27 cellular contexts compared by ENCODE assay signal in genomic region chr16:87152221-87152755, GRCh38.
"Had no signal": no experiment of that assay in that cellular context is flagged by ENCODE, and none has a peak within 500 bp of the region (broad histone marks: within the 10 kb centered on the region; RNA-seq: fewer than 3 reads in every experiment).

No MANE protein-coding gene starts in this region.

- H3K4me1 Mint-ChIP-seq: naive thymus-derived CD4-positive, alpha-beta T cell; stimulated activated naive B cell treated with anti-CD40 and anti-IgM and Interleukin-4, amounts not matched to agents 10 μg/mL and 1 μg/mL and 100 μg/mL, for 72 hours had no signal

- H3K4me3 ChIP-seq: left ventricle myocardium inferior, lung, mucosa of descending colon, ovary, prostate gland, skin epidermis, stomach, testis, thyroid gland, transverse colon, upper lobe of left lung, vagina had no signal

- H3K4me3 Mint-ChIP-seq: naive thymus-derived CD4-positive, alpha-beta T cell; natural killer cell treated with Interleukin-12 subunit alpha and Interleukin-12 subunit beta and Interleukin-15 and Interleukin-18, amount 100 ng/mL, for 72 hours; stimulated activated naive B cell treated with anti-CD40 and anti-IgM and Interleukin-4, amounts not matched to agents 10 μg/mL and 1 μg/mL and 100 μg/mL, for 72 hours had no signal

- H3K27ac Mint-ChIP-seq: naive thymus-derived CD4-positive, alpha-beta T cell; natural killer cell treated with Interleukin-12 subunit alpha and Interleukin-12 subunit beta and Interleukin-15 and Interleukin-18, amount 100 ng/mL, for 72 hours; stimulated activated naive B cell treated with anti-CD40 and anti-IgM and Interleukin-4, amounts not matched to agents 10 μg/mL and 1 μg/mL and 100 μg/mL, for 72 hours had no signal

- H3K27ac ChIP-seq: left ventricle myocardium inferior, neutrophil, ovary, prostate gland, skin epidermis, stomach, testis, thyroid gland, transverse colon, upper lobe of left lung, vagina had no signal

- DNase-seq: left ventricle myocardium inferior; mesendoderm; midbrain; mucosa of descending colon; naive thymus-derived CD4-positive, alpha-beta T cell; occipital lobe; ovary; retina; right cardiac atrium; stimulated activated CD4-positive, alpha-beta T cell treated with anti-CD3 and anti-CD28 coated beads, Interleukin-12 subunit alpha, Interleukin-12 subunit beta, amount 100 ng/mL, for 4 hours; stimulated activated CD4-positive, alpha-beta T cell treated with anti-CD3 and anti-CD28 coated beads, Interleukin-15, amount 100 ng/mL, for 24 hours; stimulated activated CD4-positive, alpha-beta T cell treated with anti-CD3 and anti-CD28 coated beads, Interleukin-2, amount 100 ng/mL, for 24 hours; stimulated activated CD4-positive, alpha-beta T cell treated with anti-CD3 and anti-CD28 coated beads, Interleukin-4, amount 100 ng/mL, for 1 hour; stimulated activated naive B cell treated with anti-CD40 and anti-IgM and Interleukin-4, amounts not matched to agents 10 μg/mL and 1 μg/mL and 100 μg/mL, for 72 hours; stimulated activated naive CD8-positive, alpha-beta T cell treated with anti-CD3 and anti-CD28 coated beads, Interleukin-15, Interleukin-2, amounts not matched to agents 100 U/mL and 50 U/mL, for 24 hours; stomach; testis; thyroid gland; transverse colon; upper lobe of left lung had no signal

- H3K9me3 ChIP-seq: neutrophil, ovary, prostate gland, testis, thyroid gland, vagina had no signal

- ATAC-seq: mucosa of descending colon; naive thymus-derived CD4-positive, alpha-beta T cell; natural killer cell treated with Interleukin-12 subunit alpha and Interleukin-12 subunit beta and Interleukin-15 and Interleukin-18, amount 100 ng/mL, for 72 hours; right cardiac atrium; sciatic nerve; stimulated activated naive B cell treated with anti-CD40 and anti-IgM and Interleukin-4, amounts not matched to agents 10 μg/mL and 1 μg/mL and 100 μg/mL, for 72 hours; stimulated activated naive CD8-positive, alpha-beta T cell treated with anti-CD3 and anti-CD28 coated beads, Interleukin-15, Interleukin-2, amounts not matched to agents 100 U/mL and 50 U/mL, for 24 hours had no signal

- H3K27me3 ChIP-seq: neutrophil, ovary, stomach, testis, thyroid gland, transverse colon, upper lobe of left lung, vagina had no signal

- H3K36me3 ChIP-seq: left ventricle myocardium inferior, neutrophil, ovary, prostate gland, stomach, thyroid gland, transverse colon, upper lobe of left lung, vagina had no signal

- H3K9me3 Mint-ChIP-seq: natural killer cell treated with Interleukin-12 subunit alpha and Interleukin-12 subunit beta and Interleukin-15 and Interleukin-18, amount 100 ng/mL, for 72 hours had no signal

- H3K4me1 ChIP-seq: left ventricle myocardium inferior, prostate gland, stomach, testis, thyroid gland, transverse colon, upper lobe of left lung, vagina had no signal
